ENCODE assay signal across 9 cellular contexts in the genomic region with DNA sequence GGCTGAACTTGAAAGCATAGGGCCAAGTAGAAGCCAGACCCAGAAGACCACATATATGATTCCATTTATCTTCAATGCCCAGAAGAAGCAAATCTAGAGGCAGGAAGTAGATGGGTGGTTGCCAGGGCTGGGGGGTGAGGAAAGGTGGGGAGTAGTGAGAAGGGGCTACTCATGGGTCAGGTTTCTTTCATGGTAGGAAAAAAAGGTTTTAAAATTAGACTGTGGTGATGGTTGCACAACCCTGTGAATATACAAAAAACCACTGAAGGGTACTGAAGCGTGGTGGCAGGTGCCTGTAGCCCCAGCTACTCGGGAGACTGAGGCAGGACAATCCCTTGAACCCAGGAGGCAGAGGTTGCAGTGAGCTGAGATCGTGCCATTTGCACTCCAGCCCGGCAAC. TPM values are rescaled to one million over a fixed set of nuclear protein-coding genes. Genes with fewer than 3 reads are reported as not detected.
DNase-seq lines count a peak whose midpoint lies in the region; ATAC-seq and TF ChIP-seq lines count a peak whose summit lies in the region.
"Had no signal": no experiment of that assay in that cellular context is flagged by ENCODE, and none has a peak within 500 bp of the region (broad histone marks: within the 10 kb centered on the region; RNA-seq: fewer than 3 reads in every experiment).

No MANE protein-coding gene starts in this region.

- peaks cover 49% of the 10 kb centered on the region for H3K4me1 Mint-ChIP-seq in activated CD8-positive, alpha-beta memory T cell treated with anti-CD3 and anti-CD28 coated beads, Interleukin-2, amount 10 ng/mL, durations not matched to agents 7 days and 5 days
- peaks cover 27% of the 10 kb centered on the region for H3K4me1 Mint-ChIP-seq in activated T-helper 2 cell treated with anti-CD3 and anti-CD28 coated beads, Interferon-gamma antibody, Interleukin-2, Interleukin-4, amounts not matched to agents 10 μg/mL and 5 μg/mL and 100 μg/mL, durations not matched to agents 14 hours and 24 hours and 36 hours (ENCODE audit: low read depth)

- peak overlapping the region; percentile 81 for H3K27ac Mint-ChIP-seq in activated CD8-positive, alpha-beta memory T cell treated with anti-CD3 and anti-CD28 coated beads, Interleukin-2, amount 10 ng/mL, durations not matched to agents 7 days and 5 days
- H3K27ac Mint-ChIP-seq in activated T-helper 2 cell treated with anti-CD3 and anti-CD28 coated beads, Interferon-gamma antibody, Interleukin-2, Interleukin-4, amounts not matched to agents 10 μg/mL and 5 μg/mL and 100 μg/mL, durations not matched to agents 14 hours and 24 hours and 36 hours: peak overlapping the region; percentile 50

- TF ChIP-seq CTCF in GM10248 (IDR thresholded peaks at IDR 0.05; ENCODE audit: control extremely low read depth, extremely low read depth, low read depth, missing control alignments): no peak

- no peaks in the 10 kb centered on the region for H3K9me3 Mint-ChIP-seq in activated CD8-positive, alpha-beta memory T cell treated with anti-CD3 and anti-CD28 coated beads, Interleukin-2, amount 10 ng/mL, durations not matched to agents 7 days and 5 days (ENCODE audit: low read depth)
- H3K9me3 Mint-ChIP-seq in activated T-helper 2 cell treated with anti-CD3 and anti-CD28 coated beads, Interferon-gamma antibody, Interleukin-2, Interleukin-4, amounts not matched to agents 10 μg/mL and 5 μg/mL and 100 μg/mL, durations not matched to agents 14 hours and 24 hours and 36 hours: no peaks in the 10 kb centered on the region

- CTCF ChIA-PET in activated CD8-positive, alpha-beta memory T cell treated with anti-CD3 and anti-CD28 coated beads, Interleukin-2, amount 10 ng/mL, durations not matched to agents 7 days and 5 days (lab: Charles Lee): no interaction called here
- CTCF ChIA-PET in GM10248 (lab: Yijun Ruan, JAX): interaction anchor here (1.0 to 1.2 kb wide), 3 partner anchors 14 to 60 kb away, joined by 3 read pairs; no protein-coding TSS in a partner anchor

- POLR2A ChIA-PET in GM10248 (lab: Yijun Ruan, JAX): interaction anchor here (0.6 kb wide), 2 partner anchors 46 to 324 kb away, joined by 4 to 6 read pairs; no protein-coding TSS in a partner anchor

- no peak overlapping the region for H3K4me3 Mint-ChIP-seq in activated CD8-positive, alpha-beta memory T cell treated with anti-CD3 and anti-CD28 coated beads, Interleukin-2, amount 10 ng/mL, durations not matched to agents 7 days and 5 days
- no peak overlapping the region for H3K4me3 Mint-ChIP-seq in activated T-helper 2 cell treated with anti-CD3 and anti-CD28 coated beads, Interferon-gamma antibody, Interleukin-2, Interleukin-4, amounts not matched to agents 10 μg/mL and 5 μg/mL and 100 μg/mL, durations not matched to agents 14 hours and 24 hours and 36 hours (ENCODE audit: low read depth)

- intact Hi-C loops in activated T-helper 2 cell treated with anti-CD3 and anti-CD28 coated beads, Interferon-gamma antibody, Interleukin-2, Interleukin-4, amounts not matched to agents 10 μg/mL and 5 μg/mL and 100 μg/mL, durations not matched to agents 14 hours and 24 hours and 36 hours (cut with micrococcal nuclease): loop anchor here (5.0 to 10.0 kb wide), 3 partner anchors 55 to 542 kb away; a partner anchor contains a TSS
- intact Hi-C loops in sciatic nerve (cut with DNase I): no loop called here

- no peaks in the 10 kb centered on the region for H3K27me3 Mint-ChIP-seq in activated CD8-positive, alpha-beta memory T cell treated with anti-CD3 and anti-CD28 coated beads, Interleukin-2, amount 10 ng/mL, durations not matched to agents 7 days and 5 days
- no peaks in the 10 kb centered on the region for H3K27me3 Mint-ChIP-seq in activated T-helper 2 cell treated with anti-CD3 and anti-CD28 coated beads, Interferon-gamma antibody, Interleukin-2, Interleukin-4, amounts not matched to agents 10 μg/mL and 5 μg/mL and 100 μg/mL, durations not matched to agents 14 hours and 24 hours and 36 hours (ENCODE audit: low read depth)

- H3K36me3 Mint-ChIP-seq in activated CD8-positive, alpha-beta memory T cell treated with anti-CD3 and anti-CD28 coated beads, Interleukin-2, amount 10 ng/mL, durations not matched to agents 7 days and 5 days: peaks cover 23% of the 10 kb centered on the region
- peaks cover 56% of the 10 kb centered on the region for H3K36me3 Mint-ChIP-seq in activated T-helper 2 cell treated with anti-CD3 and anti-CD28 coated beads, Interferon-gamma antibody, Interleukin-2, Interleukin-4, amounts not matched to agents 10 μg/mL and 5 μg/mL and 100 μg/mL, durations not matched to agents 14 hours and 24 hours and 36 hours (ENCODE audit: low read depth)

- DNase-seq in activated CD8-positive, alpha-beta memory T cell treated with anti-CD3 and anti-CD28 coated beads, Interleukin-2, amount 10 ng/mL, durations not matched to agents 7 days and 5 days: no peak
- DNase-seq in activated CD8-positive, alpha-beta memory T cell treated with anti-CD3 and anti-CD28 coated beads for 24 hours: no peak
- no peak for DNase-seq in activated T-helper 2 cell treated with anti-CD3 and anti-CD28 coated beads, Interferon-gamma antibody, Interleukin-2, Interleukin-4, amounts not matched to agents 10 μg/mL and 5 μg/mL and 100 μg/mL, durations not matched to agents 14 hours and 24 hours and 36 hours (ENCODE audit: low spot score)
- DNase-seq in sciatic nerve (ENCODE audit: low spot score) (peak; percentile 32), GM10248 (ENCODE audit: extremely low spot score) (no peak), NCI-H2196 treated with DMSO at 0.1 percent for 48 hours (lab: John Stamatoyannopoulos, UW; ENCODE audit: unreplicated experiment) (no peak)
- DNase-seq: NCI-H2029 had no signal

- no peak for ATAC-seq in activated CD8-positive, alpha-beta memory T cell treated with anti-CD3 and anti-CD28 coated beads, Interleukin-2, amount 10 ng/mL, durations not matched to agents 7 days and 5 days
- peak; percentile 31 for ATAC-seq in HG03196 (IDR thresholded peaks at IDR 0.05; ENCODE audit: unreplicated experiment)
- ATAC-seq in sciatic nerve: no peak
- no peak for ATAC-seq in HG02938 (IDR thresholded peaks at IDR 0.05; ENCODE audit: unreplicated experiment)

RNA-seq across cellular contexts. Expression of a gene that starts 5.4 kb away (rescaled TPM):
- 10 to 100 TPM; 70.0 to 94.9 TPM for total RNA-seq in activated CD8-positive, alpha-beta memory T cell treated with anti-CD3 and anti-CD28 coated beads, Interleukin-2, amount 10 ng/mL, durations not matched to agents 7 days and 5 days
- total RNA-seq in activated T-helper 2 cell treated with anti-CD3 and anti-CD28 coated beads, Interferon-gamma antibody, Interleukin-2, Interleukin-4, amounts not matched to agents 10 μg/mL and 5 μg/mL and 100 μg/mL, durations not matched to agents 14 hours and 24 hours and 36 hours: 80.1 and 84.5 TPM in 2 replicates
- 49.8 TPM for total RNA-seq in sciatic nerve

RNA-seq across cellular contexts. Expression of a gene that starts 20.6 kb away (rescaled TPM):
- total RNA-seq in activated CD8-positive, alpha-beta memory T cell treated with anti-CD3 and anti-CD28 coated beads, Interleukin-2, amount 10 ng/mL, durations not matched to agents 7 days and 5 days: 10 to 100 TPM; 84.1 to 87.3 TPM
- total RNA-seq in activated T-helper 2 cell treated with anti-CD3 and anti-CD28 coated beads, Interferon-gamma antibody, Interleukin-2, Interleukin-4, amounts not matched to agents 10 μg/mL and 5 μg/mL and 100 μg/mL, durations not matched to agents 14 hours and 24 hours and 36 hours: 63.4 and 64.4 TPM in 2 replicates
- total RNA-seq in sciatic nerve: 39.6 TPM

RNA-seq across cellular contexts. Expression of a gene that starts 24.9 kb away (rescaled TPM):
- total RNA-seq in activated CD8-positive, alpha-beta memory T cell treated with anti-CD3 and anti-CD28 coated beads, Interleukin-2, amount 10 ng/mL, durations not matched to agents 7 days and 5 days: 1 to 10 TPM in 1 of 2 experiments, not detected in 1; 1.0 TPM
- 3.4 and 4.3 TPM in 2 replicates for total RNA-seq in activated T-helper 2 cell treated with anti-CD3 and anti-CD28 coated beads, Interferon-gamma antibody, Interleukin-2, Interleukin-4, amounts not matched to agents 10 μg/mL and 5 μg/mL and 100 μg/mL, durations not matched to agents 14 hours and 24 hours and 36 hours
- total RNA-seq in sciatic nerve: not detected

RNA-seq across cellular contexts. Expression of a gene that starts 32.7 kb away (rescaled TPM):
- 100 to 1,000 TPM; 259 to 278 TPM for total RNA-seq in activated CD8-positive, alpha-beta memory T cell treated with anti-CD3 and anti-CD28 coated beads, Interleukin-2, amount 10 ng/mL, durations not matched to agents 7 days and 5 days
- total RNA-seq in activated T-helper 2 cell treated with anti-CD3 and anti-CD28 coated beads, Interferon-gamma antibody, Interleukin-2, Interleukin-4, amounts not matched to agents 10 μg/mL and 5 μg/mL and 100 μg/mL, durations not matched to agents 14 hours and 24 hours and 36 hours: 169 and 173 TPM in 2 replicates
- 7.2 TPM for total RNA-seq in sciatic nerve

RNA-seq across cellular contexts. Expression of a gene that starts 45.5 kb away (rescaled TPM):
- 10 to 100 TPM; 13.7 to 15.6 TPM for total RNA-seq in activated CD8-positive, alpha-beta memory T cell treated with anti-CD3 and anti-CD28 coated beads, Interleukin-2, amount 10 ng/mL, durations not matched to agents 7 days and 5 days
- 13.4 TPM in 2 replicates for total RNA-seq in activated T-helper 2 cell treated with anti-CD3 and anti-CD28 coated beads, Interferon-gamma antibody, Interleukin-2, Interleukin-4, amounts not matched to agents 10 μg/mL and 5 μg/mL and 100 μg/mL, durations not matched to agents 14 hours and 24 hours and 36 hours
- total RNA-seq in sciatic nerve: 6.7 TPM
